Comparison of ENCODE assay signal across 20 cellular contexts in genomic region chr4:6480532-6481088, GRCh38. TPM values are rescaled to one million over a fixed set of nuclear protein-coding genes. Genes with fewer than 3 reads are reported as not detected.
DNase-seq lines count a peak whose midpoint lies in the region; ATAC-seq, FAIRE-seq and TF ChIP-seq lines count a peak whose summit lies in the region.
"Had no signal": no experiment of that assay in that cellular context is flagged by ENCODE, and none has a peak within 500 bp of the region (broad histone marks: within the 10 kb centered on the region; RNA-seq: fewer than 3 reads in every experiment).

No MANE protein-coding gene starts in this region.

- H3K4me1 Mint-ChIP-seq in activated CD8-positive, alpha-beta memory T cell treated with anti-CD3 and anti-CD28 coated beads, Interleukin-2, amount 10 ng/mL, durations not matched to agents 7 days and 5 days = no peaks in the 10 kb centered on the region
- H3K4me1 Mint-ChIP-seq in type B pancreatic cell (ENCODE audit: unreplicated experiment) = no peaks in the 10 kb centered on the region
- H3K4me1 Mint-ChIP-seq: CD14-positive monocyte had no signal

- no peaks in the 10 kb centered on the region for H3K9me3 Mint-ChIP-seq in activated CD8-positive, alpha-beta memory T cell treated with anti-CD3 and anti-CD28 coated beads, Interleukin-2, amount 10 ng/mL, durations not matched to agents 7 days and 5 days (ENCODE audit: low read depth)
- peaks cover 5% of the 10 kb centered on the region for H3K9me3 Mint-ChIP-seq in type B pancreatic cell

- DNase-seq in activated CD8-positive, alpha-beta memory T cell treated with anti-CD3 and anti-CD28 coated beads, Interleukin-2, amount 10 ng/mL, durations not matched to agents 7 days and 5 days = peak; percentile 8
- DNase-seq in activated CD8-positive, alpha-beta memory T cell treated with anti-CD3 and anti-CD28 coated beads, Interleukin-2, amount 50 U/mL, for 48 hours = no peak
- peak; percentile 67 for DNase-seq in RCC 7860 (ENCODE audit: low spot score)
- no peak for DNase-seq in type B pancreatic cell (ENCODE audit: extremely low spot score, unreplicated experiment)
- no peak for DNase-seq in dermis blood vessel endothelial cell
- DNase-seq in activated naive CD4-positive, alpha-beta T cell treated with Interleukin-2 at 50 U/mL for 16 hours = no peak
- DNase-seq: 8988T, COR-L47, DMS79, KBM-7, NCI-H1105, NCI-H187, NCI-H446, SHP77 had no signal

- H3K4me3 Mint-ChIP-seq in activated CD8-positive, alpha-beta memory T cell treated with anti-CD3 and anti-CD28 coated beads, Interleukin-2, amount 10 ng/mL, durations not matched to agents 7 days and 5 days = no peak overlapping the region
- no peak overlapping the region for H3K4me3 Mint-ChIP-seq in type B pancreatic cell
- H3K4me3 Mint-ChIP-seq: CD14-positive monocyte had no signal

- CTCF ChIA-PET in activated CD8-positive, alpha-beta memory T cell treated with anti-CD3 and anti-CD28 coated beads, Interleukin-2, amount 10 ng/mL, durations not matched to agents 7 days and 5 days (lab: Charles Lee) = no interaction called here

- no peak overlapping the region for H3K27ac Mint-ChIP-seq in activated CD8-positive, alpha-beta memory T cell treated with anti-CD3 and anti-CD28 coated beads, Interleukin-2, amount 10 ng/mL, durations not matched to agents 7 days and 5 days
- H3K27ac Mint-ChIP-seq in type B pancreatic cell = peak overlapping the region; percentile 31

- no peak for TF ChIP-seq CTCF in type B pancreatic cell (conservative IDR thresholded peaks at IDR 0.05)

- no peak for ATAC-seq in activated CD8-positive, alpha-beta memory T cell treated with anti-CD3 and anti-CD28 coated beads, Interleukin-2, amount 10 ng/mL, durations not matched to agents 7 days and 5 days
- peak; percentile 90 for ATAC-seq in esophagus mucosa
- ATAC-seq in GM21786 (IDR thresholded peaks at IDR 0.05; ENCODE audit: unreplicated experiment) = no peak

- no peaks in the 10 kb centered on the region for H3K36me3 Mint-ChIP-seq in activated CD8-positive, alpha-beta memory T cell treated with anti-CD3 and anti-CD28 coated beads, Interleukin-2, amount 10 ng/mL, durations not matched to agents 7 days and 5 days
- H3K36me3 Mint-ChIP-seq in type B pancreatic cell = no peaks in the 10 kb centered on the region
- H3K36me3 Mint-ChIP-seq: CD14-positive monocyte had no signal

- FAIRE-seq in RCC 7860 (lab: Jason Lieb, UNC) = no peak
- FAIRE-seq: G401.6, GM12892, GM19239 had no signal

- peaks cover 28% of the 10 kb centered on the region for H3K27me3 Mint-ChIP-seq in activated CD8-positive, alpha-beta memory T cell treated with anti-CD3 and anti-CD28 coated beads, Interleukin-2, amount 10 ng/mL, durations not matched to agents 7 days and 5 days
- H3K27me3 Mint-ChIP-seq in type B pancreatic cell = peaks cover 69% of the 10 kb centered on the region

RNA-seq across cellular contexts. Expression of gene PPP2R2C, which starts 8.2 kb away (rescaled TPM):
- total RNA-seq in activated CD8-positive, alpha-beta memory T cell treated with anti-CD3 and anti-CD28 coated beads, Interleukin-2, amount 10 ng/mL, durations not matched to agents 7 days and 5 days = not detected
- total RNA-seq in esophagus mucosa = 65.7 TPM
- 10.8 and 52.6 TPM in 2 replicates for total RNA-seq in type B pancreatic cell (ENCODE audit: low replicate concordance)
- total RNA-seq in dermis blood vessel endothelial cell = 0.34 and 0.70 TPM in 2 replicates

Comparison
In these comparisons a context has a peak if more than half of its experiments do, and no peak if none do; other contexts are left out.
1. DNase-seq: peak in activated CD8-positive, alpha-beta memory T cell treated with anti-CD3 and anti-CD28 coated beads, Interleukin-2, amount 10 ng/mL, durations not matched to agents 7 days and 5 days (single experiment) and RCC 7860 (single experiment); none in activated CD8-positive, alpha-beta memory T cell treated with anti-CD3 and anti-CD28 coated beads, Interleukin-2, amount 50 U/mL, for 48 hours (single experiment), type B pancreatic cell (single experiment), dermis blood vessel endothelial cell (single experiment) and activated naive CD4-positive, alpha-beta T cell treated with Interleukin-2 at 50 U/mL for 16 hours (single experiment).